Comparison of ENCODE assay signal across 8 cellular contexts in genomic region chr3:150787741-150788370, GRCh38. TPM values are rescaled to one million over a fixed set of nuclear protein-coding genes. Genes with fewer than 3 reads are reported as not detected.
DNase-seq lines count a peak whose midpoint lies in the region; ATAC-seq and TF ChIP-seq lines count a peak whose summit lies in the region.

No MANE protein-coding gene starts in this region.

- H3K4me3 ChIP-seq in A673 (ENCODE audit: low read depth, low read length, poor library complexity, severe bottlenecking): no peak overlapping the region
- no peak overlapping the region for H3K4me3 ChIP-seq in left lung

- H3K27me3 ChIP-seq in A673 (replicated peaks; ENCODE audit: insufficient read depth, low read depth, low read length, poor library complexity) (no peaks in the 10 kb centered on the region), left lung (peaks cover 0 to 5% of the 10 kb centered on the region in 2 donors)

- ATAC-seq in GM18520 (IDR thresholded peaks at IDR 0.05; ENCODE audit: unreplicated experiment) (peak; percentile 46), HG03097 (IDR thresholded peaks at IDR 0.05; ENCODE audit: low FRiP score, unreplicated experiment) (peak; percentile 82), left lung (peak; percentile 98)

- TF ChIP-seq CTCF in A673 (conservative IDR thresholded peaks at IDR 0.05; ENCODE audit: low read depth, low read length) (peak; percentile 97), left lung (IDR thresholded peaks at IDR 0.05) (peak; percentile 85 to 94)

- POLR2A ChIA-PET in A673 (lab: Charles Lee; ENCODE audit: low non-redundant PET): no interaction called here

- no peak overlapping the region for H3K27ac ChIP-seq in A673 (ENCODE audit: low read depth, low read length, poor library complexity, severe bottlenecking)
- no peak overlapping the region for H3K27ac ChIP-seq in left lung

- H3K36me3 ChIP-seq in A673 (ENCODE audit: insufficient read depth, low read length, poor library complexity, severe bottlenecking): no peaks in the 10 kb centered on the region
- H3K36me3 ChIP-seq in left lung: no peaks in the 10 kb centered on the region

- intact Hi-C loops in A673 (cut with micrococcal nuclease; ENCODE audit: unreplicated experiment): loop anchor here (5.0 to 10.0 kb wide), 3 partner anchors 79 to 359 kb away; partner anchors contain the start of gene MED12L
- intact Hi-C loops in left lung (cut with DNase I): no loop called here

- CTCF ChIA-PET in A673 (lab: Charles Lee): interaction anchor here (0.6 to 1.2 kb wide), 7 partner anchors 10 to 695 kb away, joined by 3 to 7 read pairs (median 5); no protein-coding TSS in a partner anchor

- DNase-seq in A673 (ENCODE audit: low spot score) (peak; percentile 84), NCI-H2227 treated with DMSO at 0.1 percent for 48 hours (lab: John Stamatoyannopoulos, UW) (peak; percentile 14), cerebellar cortex (ENCODE audit: low spot score) (peak; percentile 80), left lung (peak; percentile 89 to 96)
- peak; percentile 78 to 81 for DNase-seq in activated CD4-positive, alpha-beta T cell treated with anti-CD3 and anti-CD28 coated beads for 4 hours
- DNase-seq in stimulated activated CD4-positive, alpha-beta T cell treated with anti-CD3 and anti-CD28 coated beads, Interleukin-4, amount 100 ng/mL, for 4 hours: peak; percentile 72 to 83

- H3K9me3 ChIP-seq in A673 (ENCODE audit: low read depth, low read length, poor library complexity, severe bottlenecking) (no peaks in the 10 kb centered on the region), left lung (no peaks in the 10 kb centered on the region)

- H3K4me1 ChIP-seq in A673 (ENCODE audit: insufficient read depth, low read length, poor library complexity, severe bottlenecking) (no peaks in the 10 kb centered on the region), left lung (no peaks in the 10 kb centered on the region)

- BruUV-seq in A673 (replicated peaks; lab: Mats Ljungman, UMichigan): no TSS peak

RNA-seq across cellular contexts. Expression of gene SIAH2, which starts 24.9 kb away (rescaled TPM):
- total RNA-seq in A673 (2021) (26.8 and 28.8 TPM in 2 replicates), left lung (10 to 100 TPM; 20.2 to 21.7 TPM)

Comparison
In these comparisons a context has a peak if more than half of its experiments do, and no peak if none do; other contexts are left out.
1. DNase-seq: peak in every context shown above with its lines; median percentile 92 in left lung; 84 in A673; 80 in cerebellar cortex; 80 in activated CD4-positive, alpha-beta T cell treated with anti-CD3 and anti-CD28 coated beads for 4 hours; 78 in stimulated activated CD4-positive, alpha-beta T cell treated with anti-CD3 and anti-CD28 coated beads, Interleukin-4, amount 100 ng/mL, for 4 hours; 14 in NCI-H2227 treated with DMSO at 0.1 percent for 48 hours.
2. ATAC-seq: peak in every context shown above with its lines; median percentile 98 in left lung; 82 in HG03097; 46 in GM18520.